In the genomic region with DNA sequence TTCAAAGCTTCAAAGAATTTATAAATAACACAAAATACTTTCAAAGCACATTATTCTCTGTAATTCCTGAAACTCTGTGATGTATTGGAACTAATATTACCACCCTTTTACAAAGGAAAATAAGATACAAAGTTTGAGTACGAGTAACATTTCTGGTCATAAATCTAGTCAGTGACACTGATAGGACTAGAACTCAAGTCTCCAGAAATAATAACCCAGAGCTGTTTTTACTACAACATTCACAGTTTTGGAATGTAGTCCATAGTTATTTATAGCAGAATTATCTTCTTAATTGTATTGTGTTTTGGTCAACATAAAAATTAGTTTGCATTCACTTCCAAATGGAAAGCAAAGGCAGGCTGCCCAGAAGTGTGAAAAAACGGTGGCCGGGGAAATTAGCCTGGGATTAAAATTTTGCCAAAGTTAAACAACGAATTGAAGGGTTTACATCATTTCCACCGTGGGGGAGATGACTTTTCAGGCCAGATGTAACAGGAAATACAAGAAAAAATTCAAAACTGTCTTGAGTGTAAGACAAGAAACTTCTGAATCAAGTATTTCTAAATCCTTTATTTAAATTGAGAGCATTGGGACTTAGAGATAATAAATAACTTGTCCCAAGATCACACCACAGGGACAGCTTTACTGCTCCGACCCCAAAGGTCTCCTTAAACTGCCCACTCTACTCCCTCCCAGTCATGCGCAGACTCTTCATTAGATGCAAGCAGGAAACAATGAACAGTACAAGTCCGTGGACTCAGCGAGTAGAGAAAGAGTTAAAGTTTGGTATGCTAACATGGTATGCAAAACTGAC, we compare ENCODE assay signal across 8 cellular contexts.
A peak's percentile ranks its signal among the peaks of the same experiment; 100 is the strongest.
DNase-seq lines count a peak whose midpoint lies in the region; ATAC-seq and TF ChIP-seq lines count a peak whose summit lies in the region.

No MANE protein-coding gene starts in this region.

- TF ChIP-seq CTCF in AG04450 (IDR thresholded peaks at IDR 0.05; ENCODE audit: low read depth, low read length) (no peak), omental fat pad (IDR thresholded peaks at IDR 0.05) (no peak)

- DNase-seq in AG04450 (ENCODE audit: low read depth, low spot score): no peak
- DNase-seq in adipocyte (ENCODE audit: low read depth): peak; percentile 72
- DNase-seq in islet precursor cell: peak; percentile 70
- peak; percentile 20 for DNase-seq in superior temporal gyrus (ENCODE audit: extremely low spot score)
- no peak for DNase-seq in HPDE6-E6E7 (ENCODE audit: extremely low spot score)
- DNase-seq in omental fat pad (ENCODE audit: low spot score): no peak

- no peaks in the 10 kb centered on the region for H3K9me3 ChIP-seq in AG04450 (ENCODE audit: control insufficient read depth, insufficient read depth, low read length)
- no peaks in the 10 kb centered on the region for H3K9me3 ChIP-seq in adipocyte (ENCODE audit: control insufficient read depth, low read length)

- CTCF ChIA-PET in AG04450 (lab: Charles Lee): interaction anchor here (1.1 to 1.5 kb wide), 4 partner anchors 86 to 339 kb away, joined by 3 to 9 read pairs (median 4); a partner anchor contains a TSS

- peaks cover 6% of the 10 kb centered on the region for H3K27me3 ChIP-seq in AG04450 (ENCODE audit: control insufficient read depth, insufficient read depth, low read length)
- no peaks in the 10 kb centered on the region for H3K27me3 ChIP-seq in adipocyte (replicated peaks; ENCODE audit: control insufficient read depth, insufficient read depth, low read length)

- H3K4me1 ChIP-seq in adipocyte (ENCODE audit: control insufficient read depth, insufficient read depth, low read length): peaks cover 24% of the 10 kb centered on the region

- peak overlapping the region; percentile 96 for H3K9ac ChIP-seq in adipocyte (ENCODE audit: low read length)

- ATAC-seq in GM18873 (IDR thresholded peaks at IDR 0.05; ENCODE audit: low FRiP score, unreplicated experiment) (peak; percentile 26), HG03460 (IDR thresholded peaks at IDR 0.05; ENCODE audit: unreplicated experiment) (peak; percentile 17), omental fat pad (ENCODE audit: low FRiP score) (no peak)

- H3K36me3 ChIP-seq in adipocyte (ENCODE audit: control insufficient read depth, insufficient read depth, low read length, severe bottlenecking): no peaks in the 10 kb centered on the region

- peak overlapping the region; percentile 82 for H3K27ac ChIP-seq in AG04450 (ENCODE audit: low read depth, low read length)

- POLR2A ChIA-PET in AG04450 (lab: Yijun Ruan, JAX): no interaction called here

- H3K4me3 ChIP-seq in AG04450 (ENCODE audit: low read depth, low read length) (peak overlapping the region; percentile 81), adipocyte (ENCODE audit: low read length) (peak overlapping the region; percentile 94)

Comparison
In these comparisons a context has a peak if more than half of its experiments do, and no peak if none do; other contexts are left out.
1. DNase-seq: peak in adipocyte (single experiment), islet precursor cell (single experiment) and superior temporal gyrus (single experiment); none in AG04450 (single experiment), HPDE6-E6E7 (single experiment) and omental fat pad (single experiment).